1 cellular context compared by ENCODE assay signal in genomic region chr17:68973098-68973929, GRCh38.
TF ChIP-seq lines count a peak whose summit lies in the region.

No MANE protein-coding gene starts in this region.

TF ChIP-seq in K562, 482 proteins besides CTCF, POLR2A, EP300 and RAD21 (continued from another document and continues in another):
- TF ChIP-seq CREB5 (CRISPR knock-in tag; IDR thresholded peaks at IDR 0.05): no peak
- no peak for TF ChIP-seq ZNF507 (tag; conservative IDR thresholded peaks at IDR 0.05)
- no peak for TF ChIP-seq THRB (CRISPR knock-in tag; conservative IDR thresholded peaks at IDR 0.05)
- no peak for TF ChIP-seq NCOA4 (IDR thresholded peaks at IDR 0.05; ENCODE audit: partially characterized antibody)
- no peak for TF ChIP-seq ILK (tag; IDR thresholded peaks at IDR 0.05; ENCODE audit: borderline replicate concordance, low read depth)
- TF ChIP-seq CBFA2T3 (IDR thresholded peaks at IDR 0.05): no peak
- no peak for TF ChIP-seq PBX2 (CRISPR knock-in tag; IDR thresholded peaks at IDR 0.05; ENCODE audit: low read depth)
- peak; percentile 60 for TF ChIP-seq PBX2 (tag; conservative IDR thresholded peaks at IDR 0.05; ENCODE audit: low read depth)
- 0 out of 2 replicates have a peak, but pooled peaks have one; percentile 29 for TF ChIP-seq HMBOX1 (IDR thresholded peaks at IDR 0.05)
- no peak for TF ChIP-seq NEUROD1 (IDR thresholded peaks at IDR 0.05; ENCODE audit: borderline replicate concordance, low read depth, low read length, partially characterized antibody)
- TF ChIP-seq CLOCK (CRISPR knock-in tag; IDR thresholded peaks at IDR 0.05; ENCODE audit: borderline replicate concordance): no peak
- TF ChIP-seq ARHGAP35 (IDR thresholded peaks at IDR 0.05; ENCODE audit: partially characterized antibody): no peak
- TF ChIP-seq ETS1 (conservative IDR thresholded peaks at IDR 0.05; ENCODE audit: control insufficient read depth, low read depth, low read length): no peak
- TF ChIP-seq RBM22 (IDR thresholded peaks at IDR 0.05; ENCODE audit: low read depth, low read length, poor library complexity, severe bottlenecking): no peak
- TF ChIP-seq ZNF395 (CRISPR knock-in tag; IDR thresholded peaks at IDR 0.05): no peak
- no peak for TF ChIP-seq POLR2AphosphoS5 (IDR thresholded peaks at IDR 0.05; ENCODE audit: control insufficient read depth, insufficient read depth, low read depth, low read length)
- no peak for TF ChIP-seq MTA3 (IDR thresholded peaks at IDR 0.05; ENCODE audit: borderline replicate concordance)
- TF ChIP-seq PRDM10 (IDR thresholded peaks at IDR 0.05; ENCODE audit: partially characterized antibody): no peak
- no peak for TF ChIP-seq ZNF449 (CRISPR knock-in tag; IDR thresholded peaks at IDR 0.05)
- TF ChIP-seq BRCA1 (IDR thresholded peaks at IDR 0.05): no peak
- TF ChIP-seq BRCA1 (CRISPR knock-in tag; IDR thresholded peaks at IDR 0.05): no peak
- TF ChIP-seq MEIS2 (IDR thresholded peaks at IDR 0.05; ENCODE audit: partially characterized antibody): peak; percentile 59
- no peak for TF ChIP-seq KAT8 (IDR thresholded peaks at IDR 0.05; ENCODE audit: low read depth)
